Comparison of ENCODE assay signal across 8 cellular contexts in genomic region chr7:69739182-69739581, GRCh38.
DNase-seq lines count a peak whose midpoint lies in the region; ATAC-seq and TF ChIP-seq lines count a peak whose summit lies in the region.

No MANE protein-coding gene starts in this region.

- H3K27ac Mint-ChIP-seq in memory B cell: peak overlapping the region; percentile 49
- H3K27ac Mint-ChIP-seq in WTC11: no peak overlapping the region
- H3K27ac Mint-ChIP-seq in CD8-positive, alpha-beta memory T cell: no peak overlapping the region

- no peak for DNase-seq in memory B cell (ENCODE audit: low spot score in 2 of 2)
- no peak for DNase-seq in WTC11 (ENCODE audit: low spot score)
- DNase-seq in NCI-H446 (lab: John Stamatoyannopoulos, UW): no peak
- no peak for DNase-seq in CD8-positive, alpha-beta memory T cell
- no peak for DNase-seq in Peyer's patch

- no peak overlapping the region for H3K4me3 Mint-ChIP-seq in memory B cell
- no peak overlapping the region for H3K4me3 Mint-ChIP-seq in WTC11
- no peak overlapping the region for H3K4me3 Mint-ChIP-seq in CD8-positive, alpha-beta memory T cell

- no peaks in the 10 kb centered on the region for H3K27me3 ChIP-seq in CD8-positive, alpha-beta memory T cell (ENCODE audit: insufficient read depth, low read length, poor library complexity, severe bottlenecking)
- H3K27me3 ChIP-seq in Peyer's patch: no peaks in the 10 kb centered on the region

- no peaks in the 10 kb centered on the region for H3K36me3 ChIP-seq in CD8-positive, alpha-beta memory T cell (ENCODE audit: insufficient read depth, low read length)
- no peaks in the 10 kb centered on the region for H3K36me3 ChIP-seq in Peyer's patch

- TF ChIP-seq POLR2A in Peyer's patch (IDR thresholded peaks at IDR 0.05): no peak

- peaks cover 17% of the 10 kb centered on the region for H3K4me1 Mint-ChIP-seq in memory B cell
- peaks cover 41% of the 10 kb centered on the region for H3K4me1 Mint-ChIP-seq in WTC11
- peaks cover 0 to 6% (median 4%) of the 10 kb centered on the region in 3 donors for H3K4me1 Mint-ChIP-seq in CD8-positive, alpha-beta memory T cell

- no peak overlapping the region for H3K4me3 ChIP-seq in CD8-positive, alpha-beta memory T cell (ENCODE audit: low read length)
- no peak overlapping the region for H3K4me3 ChIP-seq in Peyer's patch

- H3K27ac ChIP-seq in CD8-positive, alpha-beta memory T cell (ENCODE audit: low read depth, low read length): no peak overlapping the region
- H3K27ac ChIP-seq in Peyer's patch: no peak overlapping the region

- POLR2A ChIA-PET in WTC11 (lab: Charles Lee): no interaction called here
- POLR2A ChIA-PET in CD8-positive, alpha-beta memory T cell (lab: Charles Lee): no interaction called here

- ATAC-seq in GM18499 (IDR thresholded peaks at IDR 0.05; ENCODE audit: insufficient read depth, unreplicated experiment) (peak; percentile 56), GM21360 (IDR thresholded peaks at IDR 0.05; ENCODE audit: unreplicated experiment) (peak; percentile 71), HG03457 (IDR thresholded peaks at IDR 0.05; ENCODE audit: unreplicated experiment) (peak; percentile 68), memory B cell (ENCODE audit: low read depth) (peak; percentile 31), WTC11 (no peak)

- CTCF ChIA-PET in WTC11 (lab: Charles Lee): no interaction called here
- CTCF ChIA-PET in CD8-positive, alpha-beta memory T cell (lab: Charles Lee): no interaction called here

- H3K9me3 ChIP-seq in CD8-positive, alpha-beta memory T cell (ENCODE audit: low read length): no peaks in the 10 kb centered on the region
- no peaks in the 10 kb centered on the region for H3K9me3 ChIP-seq in Peyer's patch

- H3K27me3 Mint-ChIP-seq in memory B cell (no peaks in the 10 kb centered on the region), WTC11 (ENCODE audit: low read depth) (peaks cover 11% of the 10 kb centered on the region)
- peaks cover 0 to 8% of the 10 kb centered on the region in 2 donors for H3K27me3 Mint-ChIP-seq in CD8-positive, alpha-beta memory T cell

- no peak for TF ChIP-seq CTCF in WTC11 (IDR thresholded peaks at IDR 0.05)
- TF ChIP-seq CTCF in Peyer's patch (IDR thresholded peaks at IDR 0.05): no peak

- H3K36me3 Mint-ChIP-seq in memory B cell (no peaks in the 10 kb centered on the region), WTC11 (no peaks in the 10 kb centered on the region)
- no peaks in the 10 kb centered on the region for H3K36me3 Mint-ChIP-seq in CD8-positive, alpha-beta memory T cell

- H3K4me1 ChIP-seq in CD8-positive, alpha-beta memory T cell (ENCODE audit: insufficient read depth, low read length): no peaks in the 10 kb centered on the region
- peaks cover 0 to 11% (median 0%) of the 10 kb centered on the region in 4 donors for H3K4me1 ChIP-seq in Peyer's patch

- no peaks in the 10 kb centered on the region for H3K9me3 Mint-ChIP-seq in memory B cell
- H3K9me3 Mint-ChIP-seq in WTC11: no peaks in the 10 kb centered on the region
- H3K9me3 Mint-ChIP-seq in CD8-positive, alpha-beta memory T cell: no peaks in the 10 kb centered on the region

TF ChIP-seq in WTC11, 78 proteins besides CTCF, POLR2A, EP300 and RAD21 (continues in another document):
- TF ChIP-seq USF2 (CRISPR knock-in tag; IDR thresholded peaks at IDR 0.05) (no peak), NR2C2 (CRISPR knock-in tag; IDR thresholded peaks at IDR 0.05) (no peak), ATF6 (CRISPR knock-in tag; IDR thresholded peaks at IDR 0.05) (no peak), ZNF425 (CRISPR knock-in tag; conservative IDR thresholded peaks at IDR 0.05) (no peak), CBFB (CRISPR knock-in tag; IDR thresholded peaks at IDR 0.05; ENCODE audit: low read depth) (no peak), MYBL2 (CRISPR knock-in tag; IDR thresholded peaks at IDR 0.05) (no peak), MXD4 (CRISPR knock-in tag; IDR thresholded peaks at IDR 0.05; ENCODE audit: borderline replicate concordance) (no peak), ZBTB43 (CRISPR knock-in tag; IDR thresholded peaks at IDR 0.05) (no peak), ZNF416 (CRISPR knock-in tag; IDR thresholded peaks at IDR 0.05) (no peak), ATF3 (CRISPR knock-in tag; conservative IDR thresholded peaks at IDR 0.05) (no peak), ARID4B (CRISPR knock-in tag; IDR thresholded peaks at IDR 0.05; ENCODE audit: borderline replicate concordance) (no peak)
